ENCODE assay signal across 28 cellular contexts in the genomic region with DNA sequence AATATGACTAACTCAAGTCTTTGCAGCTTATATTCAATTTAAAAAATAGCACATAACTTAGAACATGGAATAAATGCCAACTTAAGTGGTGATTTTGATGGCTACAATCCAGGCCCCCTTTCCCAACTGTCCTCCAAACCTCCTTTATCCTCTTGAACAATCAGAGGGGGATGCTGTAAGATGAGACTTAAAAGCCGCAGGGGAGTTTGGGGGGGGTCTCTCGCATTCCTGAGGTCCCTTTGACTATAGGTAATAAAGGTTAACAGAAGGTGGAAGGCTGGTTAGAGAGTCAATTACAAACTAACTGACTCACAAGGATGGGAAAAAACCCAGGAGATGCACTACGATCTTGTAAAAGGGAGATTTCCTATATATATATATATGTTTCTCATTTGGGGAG.
"Had no signal": no experiment of that assay in that cellular context is flagged by ENCODE, and none has a peak within 500 bp of the region (broad histone marks: within the 10 kb centered on the region; RNA-seq: fewer than 3 reads in every experiment).

No MANE protein-coding gene starts in this region.

- DNase-seq: activated CD4-positive, alpha-beta memory T cell treated with anti-CD3 and anti-CD28 coated beads, Interleukin-2, amount 10 ng/mL, durations not matched to agents 7 days and 5 days; activated CD4-positive, alpha-beta T cell treated with anti-CD3 and anti-CD28 coated beads for 1 hour; activated CD4-positive, alpha-beta T cell treated with anti-CD3 and anti-CD28 coated beads for 4 hours; activated CD4-positive, alpha-beta T cell treated with anti-CD3 and anti-CD28 coated beads, Interleukin-2, amount 10 ng/mL, durations not matched to agents 7 days and 5 days; activated CD4-positive, alpha-beta T cell treated with anti-CD3 and anti-CD28 coated beads, Interleukin-2, amount 50 U/mL, for 4 hours; activated CD8-positive, alpha-beta memory T cell treated with anti-CD3 and anti-CD28 coated beads, Interleukin-2, amount 50 U/mL, for 48 hours; activated gamma-delta T cell treated with Interleukin-2 at 50 U/mL for 16 hours; activated naive CD4-positive, alpha-beta T cell treated with anti-CD3 and anti-CD28 coated beads, Interleukin-2, amount 50 U/mL, for 16 hours; activated naive CD4-positive, alpha-beta T cell treated with Interleukin-2 at 50 U/mL for 16 hours; activated naive CD8-positive, alpha-beta T cell treated with anti-CD3 and anti-CD28 coated beads for 36 hours; activated naive CD8-positive, alpha-beta T cell treated with anti-CD3 and anti-CD28 coated beads, Interleukin-2, amount 50 U/mL, for 24 hours; activated T-cell treated with anti-CD3 and anti-CD28 coated beads for 4 hours; activated T-cell treated with anti-CD3 and anti-CD28 coated beads, Interleukin-2, amount 50 U/mL, for 24 hours; activated T-cell treated with anti-CD3 and anti-CD28 coated beads, Interleukin-2, amount 50 U/mL, for 72 hours; adrenal gland; amygdala; aorta; body of pancreas; caudate nucleus; cortex of kidney; dermis blood vessel endothelial cell; effector CD4-positive, alpha-beta T cell; effector memory CD8-positive, alpha-beta T cell; erythroblast; foreskin keratinocyte; gastrocnemius medialis; T-helper 2 cell had no signal

- H3K4me1 ChIP-seq: adrenal gland, body of pancreas, esophagus muscularis mucosa, foreskin keratinocyte, gastrocnemius medialis had no signal

- H3K4me1 Mint-ChIP-seq: activated CD4-positive, alpha-beta memory T cell treated with anti-CD3 and anti-CD28 coated beads, Interleukin-2, amount 10 ng/mL, durations not matched to agents 7 days and 5 days; activated CD4-positive, alpha-beta T cell treated with anti-CD3 and anti-CD28 coated beads, Interleukin-2, amount 10 ng/mL, durations not matched to agents 7 days and 5 days; activated naive CD8-positive, alpha-beta T cell treated with anti-CD3 and anti-CD28 coated beads for 36 hours had no signal

- H3K36me3 ChIP-seq: adrenal gland, esophagus muscularis mucosa, gastrocnemius medialis had no signal

- H3K4me3 ChIP-seq: adrenal gland, body of pancreas, esophagus muscularis mucosa, gastrocnemius medialis had no signal

- H3K27me3 ChIP-seq: adrenal gland, body of pancreas, foreskin keratinocyte, gastrocnemius medialis had no signal

- H3K27ac Mint-ChIP-seq: activated CD4-positive, alpha-beta memory T cell treated with anti-CD3 and anti-CD28 coated beads, Interleukin-2, amount 10 ng/mL, durations not matched to agents 7 days and 5 days; activated CD4-positive, alpha-beta T cell treated with anti-CD3 and anti-CD28 coated beads, Interleukin-2, amount 10 ng/mL, durations not matched to agents 7 days and 5 days; activated naive CD8-positive, alpha-beta T cell treated with anti-CD3 and anti-CD28 coated beads for 36 hours; activated naive CD8-positive, alpha-beta T cell treated with anti-CD3 and anti-CD28 coated beads, Interleukin-2, amount 50 U/mL, for 24 hours; activated T-cell treated with anti-CD3 and anti-CD28 coated beads, Interleukin-2, amount 50 U/mL, for 24 hours; activated T-cell treated with anti-CD3 and anti-CD28 coated beads, Interleukin-2, amount 50 U/mL, for 72 hours; effector memory CD8-positive, alpha-beta T cell had no signal

- ATAC-seq: activated naive CD8-positive, alpha-beta T cell treated with anti-CD3 and anti-CD28 coated beads, Interleukin-2, amount 50 U/mL, for 24 hours; activated T-cell treated with anti-CD3 and anti-CD28 coated beads, Interleukin-2, amount 50 U/mL, for 72 hours; body of pancreas; effector memory CD8-positive, alpha-beta T cell; foreskin keratinocyte; gastrocnemius medialis had no signal

- H3K27me3 Mint-ChIP-seq: activated CD4-positive, alpha-beta T cell treated with anti-CD3 and anti-CD28 coated beads, Interleukin-2, amount 10 ng/mL, durations not matched to agents 7 days and 5 days had no signal

- H3K27ac ChIP-seq: adrenal gland, body of pancreas, esophagus muscularis mucosa, foreskin keratinocyte, gastrocnemius medialis had no signal

- H3K9me3 ChIP-seq: adrenal gland, body of pancreas, gastrocnemius medialis had no signal

- H3K4me3 Mint-ChIP-seq: activated CD4-positive, alpha-beta memory T cell treated with anti-CD3 and anti-CD28 coated beads, Interleukin-2, amount 10 ng/mL, durations not matched to agents 7 days and 5 days; activated CD4-positive, alpha-beta T cell treated with anti-CD3 and anti-CD28 coated beads, Interleukin-2, amount 10 ng/mL, durations not matched to agents 7 days and 5 days; activated naive CD8-positive, alpha-beta T cell treated with anti-CD3 and anti-CD28 coated beads for 36 hours; activated naive CD8-positive, alpha-beta T cell treated with anti-CD3 and anti-CD28 coated beads, Interleukin-2, amount 50 U/mL, for 24 hours; activated T-cell treated with anti-CD3 and anti-CD28 coated beads, Interleukin-2, amount 50 U/mL, for 24 hours; activated T-cell treated with anti-CD3 and anti-CD28 coated beads, Interleukin-2, amount 50 U/mL, for 72 hours; effector memory CD8-positive, alpha-beta T cell had no signal
